19 cellular contexts compared by ENCODE assay signal in genomic region chr9:111605041-111605559, GRCh38.
"Had no signal": no experiment of that assay in that cellular context is flagged by ENCODE, and none has a peak within 500 bp of the region (broad histone marks: within the 10 kb centered on the region; RNA-seq: fewer than 3 reads in every experiment).

No MANE protein-coding gene starts in this region.

- H3K36me3 ChIP-seq: brain microvascular endothelial cell, left ventricle myocardium inferior, pancreas, thyroid gland, vagina had no signal

- H3K4me3 ChIP-seq: coronary artery, left ventricle myocardium inferior, pancreas, thyroid gland, vagina had no signal

- H3K27me3 ChIP-seq: brain microvascular endothelial cell, pancreas, thyroid gland, vagina had no signal

- DNase-seq: activated CD4-positive, alpha-beta T cell treated with anti-CD3 and anti-CD28 coated beads for 1 hour; activated CD4-positive, alpha-beta T cell treated with anti-CD3 and anti-CD28 coated beads, Interleukin-2, amount 50 U/mL, for 4 hours; activated naive CD4-positive, alpha-beta T cell treated with Interleukin-2 at 50 U/mL for 16 hours; activated T-cell treated with anti-CD3 and anti-CD28 coated beads for 4 hours; anterior cingulate cortex; brain microvascular endothelial cell; effector CD8-positive, alpha-beta T cell; foreskin fibroblast; left ventricle myocardium inferior; pancreas; retina; stimulated activated CD4-positive, alpha-beta T cell treated with anti-CD3 and anti-CD28 coated beads, Interleukin-2, amount 100 ng/mL, for 48 hours; T-helper 1 cell; T1000; thyroid gland had no signal

- ATAC-seq: activated T-helper 17 cell treated with anti-CD3 and anti-CD28 coated beads, Interleukin-2, amount 50 U/mL, for 72 hours; pancreas; stimulated activated memory B cell treated with anti-CD40 and anti-IgM and Interleukin-4, amounts not matched to agents 10 μg/mL and 1 μg/mL and 100 μg/mL, for 72 hours had no signal

- H3K4me1 ChIP-seq: vagina had no signal

- H3K9me3 ChIP-seq: left ventricle myocardium inferior, pancreas, thyroid gland, vagina had no signal

- H3K27ac ChIP-seq: brain microvascular endothelial cell, coronary artery, left ventricle myocardium inferior, pancreas, thyroid gland, vagina had no signal
